In the genomic region with DNA sequence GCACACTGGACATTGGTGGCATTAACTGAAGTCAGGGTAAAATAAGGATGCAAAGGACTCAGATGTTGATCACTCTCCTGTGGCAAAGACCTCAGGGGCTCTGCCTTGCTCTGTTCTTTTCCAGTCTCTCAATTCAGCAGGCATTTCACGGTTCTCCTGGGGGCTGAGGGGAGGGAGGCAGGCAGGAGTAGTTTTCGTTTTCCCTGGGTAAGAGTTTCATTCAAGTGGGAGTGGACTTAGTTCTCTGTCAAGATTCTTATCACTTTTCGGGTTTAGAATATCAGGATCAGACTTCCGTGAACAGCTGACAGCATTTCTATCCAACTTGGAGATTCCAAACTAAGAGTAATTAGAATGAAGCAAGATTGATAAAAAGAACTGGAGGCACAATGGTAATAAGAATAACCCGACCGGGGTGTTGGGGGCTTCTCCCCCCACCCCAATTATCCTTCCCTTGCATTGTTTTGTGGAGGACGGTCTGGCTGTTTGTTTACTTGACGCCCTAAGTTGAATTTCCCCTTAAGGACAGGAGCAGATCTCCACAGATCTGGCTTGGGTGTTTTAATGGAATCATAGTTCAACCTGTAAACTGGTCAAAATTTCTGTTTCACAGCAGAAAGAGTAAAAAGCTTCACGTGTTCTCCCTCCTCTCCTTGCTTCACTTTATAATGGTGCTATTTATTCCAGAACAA, we compare ENCODE assay signal across 9 cellular contexts. TPM values are rescaled to one million over a fixed set of nuclear protein-coding genes. Genes with fewer than 3 reads are reported as not detected.
DNase-seq lines count a peak whose midpoint lies in the region; ATAC-seq lines count a peak whose summit lies in the region.
"Had no signal": no experiment of that assay in that cellular context is flagged by ENCODE, and none has a peak within 500 bp of the region (broad histone marks: within the 10 kb centered on the region; RNA-seq: fewer than 3 reads in every experiment).

No MANE protein-coding gene starts in this region.

- H3K27ac ChIP-seq in right cardiac atrium (ENCODE audit: low read length) (no peak overlapping the region), mucosa of rectum (ENCODE audit: low read depth in 2 of 2, low read length in 2 of 2) (peak overlapping the region; percentile 47 to 65), aorta (ENCODE audit: low read depth in 1 of 2, low read length in 2 of 2) (peak overlapping the region in 1 of 2 donors; percentile 87)

- intact Hi-C loops in right cardiac atrium (cut with DNase I): loop anchor here in 1 of 4 donors (10.0 kb wide), 2 partner anchors 51 to 131 kb away; no protein-coding TSS in a partner anchor
- intact Hi-C loops in Right ventricle myocardium inferior (cut with DNase I): loop anchor here (5.0 kb wide), 2 partner anchors 49 to 61 kb away; no protein-coding TSS in a partner anchor
- intact Hi-C loops in aorta (cut with DNase I): loop anchor here in 1 of 2 donors (5.0 kb wide), 1 partner anchor 129 kb away; no protein-coding TSS in a partner anchor

- H3K9me3 ChIP-seq in right cardiac atrium (ENCODE audit: control insufficient read depth, low read length) (no peaks in the 10 kb centered on the region), mucosa of rectum (ENCODE audit: control insufficient read depth in 2 of 2, low read length in 2 of 2) (no peaks in the 10 kb centered on the region), aorta (ENCODE audit: control insufficient read depth, low read length) (no peaks in the 10 kb centered on the region)

- H3K27me3 ChIP-seq in right cardiac atrium (ENCODE audit: control insufficient read depth, insufficient read depth) (no peaks in the 10 kb centered on the region), mucosa of rectum (ENCODE audit: control insufficient read depth in 2 of 2, insufficient read depth in 2 of 2, low read length in 2 of 2) (peaks cover 9 to 25% of the 10 kb centered on the region in 2 donors), aorta (ENCODE audit: control insufficient read depth in 1 of 2, insufficient read depth in 2 of 2, low read length in 1 of 2) (peaks cover 0 to 2% of the 10 kb centered on the region in 2 donors)

- H3K36me3 ChIP-seq in mucosa of rectum (ENCODE audit: control insufficient read depth in 2 of 2, insufficient read depth in 2 of 2, low read length in 2 of 2): no peaks in the 10 kb centered on the region
- no peaks in the 10 kb centered on the region for H3K36me3 ChIP-seq in aorta (ENCODE audit: control insufficient read depth in 1 of 2, insufficient read depth in 2 of 2, low read length in 1 of 2)

- H3K4me1 ChIP-seq in right cardiac atrium (ENCODE audit: control insufficient read depth, insufficient read depth, low read length) (peaks cover 4% of the 10 kb centered on the region), mucosa of rectum (ENCODE audit: control insufficient read depth in 2 of 2, insufficient read depth in 2 of 2, low read length in 2 of 2) (peaks cover 25 to 31% of the 10 kb centered on the region in 2 donors), aorta (ENCODE audit: control insufficient read depth in 1 of 2, insufficient read depth in 2 of 2, low read length in 2 of 2) (peaks cover 5 to 7% of the 10 kb centered on the region in 2 donors)

- peak overlapping the region in 1 of 2 donors; percentile 91 for H3K9ac ChIP-seq in mucosa of rectum (ENCODE audit: low read depth in 1 of 2, low read length in 2 of 2)

- WGBS in right cardiac atrium: 6% methylated on average over 9 of the region's 9 CpGs
- WGBS in aorta, 2 donors: 3% methylated on average over 9 of the region's 9 CpGs

- ATAC-seq in right cardiac atrium: no peak
- no peak for ATAC-seq in Right ventricle myocardium inferior
- ATAC-seq in aorta (ENCODE audit: low FRiP score): no peak
- ATAC-seq in HG03025 (IDR thresholded peaks at IDR 0.05; ENCODE audit: low FRiP score, unreplicated experiment): no peak
- ATAC-seq in HG03097 (IDR thresholded peaks at IDR 0.05; ENCODE audit: low FRiP score, unreplicated experiment): no peak
- ATAC-seq: activated naive CD4-positive, alpha-beta T cell treated with anti-CD3 and anti-CD28 coated beads, Interleukin-2, amount 50 U/mL, for 72 hours had no signal

- H3K4me3 ChIP-seq in right cardiac atrium (ENCODE audit: low read length) (peak overlapping the region; percentile 35), mucosa of rectum (ENCODE audit: low read length in 2 of 2) (peak overlapping the region; percentile 48 to 77), aorta (ENCODE audit: low read length in 2 of 2) (peak overlapping the region; percentile 18 to 28)

- DNase-seq in right cardiac atrium (no peak), Right ventricle myocardium inferior (ENCODE audit: missing footprints) (no peak), astrocyte of the hippocampus (ENCODE audit: low read depth, low spot score) (peak; percentile 35), aorta (no peak), NCI-H1436 treated with DMSO at 0.1 percent for 48 hours (lab: John Stamatoyannopoulos, UW) (no peak)

RNA-seq across cellular contexts. Expression of a gene that starts 2.4 kb away (rescaled TPM):
- total RNA-seq in right cardiac atrium (10 to 100 TPM in 1 of 4 donors, 1 to 10 TPM in 3; 6.9 to 24.4 (median 7.9) TPM), Right ventricle myocardium inferior (13.7 TPM), aorta (100 to 1,000 TPM in 1 of 2 donors, 10 to 100 TPM in 1; 28.1 to 265 TPM)
- polyA plus RNA-seq in right cardiac atrium (195 TPM), aorta (10 to 100 TPM; 22.7 to 60.9 TPM)
